19 cellular contexts compared by ENCODE assay signal in genomic region chr4:165765053-165765452, GRCh38.
DNase-seq lines count a peak whose midpoint lies in the region; ATAC-seq, FAIRE-seq and TF ChIP-seq lines count a peak whose summit lies in the region.
"Had no signal": no experiment of that assay in that cellular context is flagged by ENCODE, and none has a peak within 500 bp of the region (broad histone marks: within the 10 kb centered on the region; RNA-seq: fewer than 3 reads in every experiment).

No MANE protein-coding gene starts in this region.

- H3K27me3 ChIP-seq in mammary epithelial cell (ENCODE audit: insufficient read depth, low read length): no peaks in the 10 kb centered on the region
- H3K27me3 ChIP-seq: body of pancreas, colonic mucosa, heart right ventricle had no signal

- BruUV-seq in mammary epithelial cell (replicated peaks; lab: Mats Ljungman, UMichigan): no TSS peak

- H3K9me3 ChIP-seq in mammary epithelial cell (replicated peaks; ENCODE audit: insufficient read depth, low read length) (no peaks in the 10 kb centered on the region), kidney (ENCODE audit: control insufficient read depth in 1 of 2, low read length in 2 of 2) (no peaks in the 10 kb centered on the region)
- H3K9me3 ChIP-seq: body of pancreas, colonic mucosa, heart right ventricle had no signal

- no peak overlapping the region for H3K27ac Mint-ChIP-seq in stimulated activated naive CD8-positive, alpha-beta T cell treated with anti-CD3 and anti-CD28 coated beads, Interleukin-15, amount 100 ng/mL, for 72 hours
- H3K27ac Mint-ChIP-seq: activated CD4-positive, alpha-beta memory T cell treated with anti-CD3 and anti-CD28 coated beads for 36 hours; progenitor cell of endocrine pancreas had no signal

- 100% methylated on average over 1 of the region's 1 CpG for WGBS in mammary epithelial cell (ENCODE audit: low coverage, missing lambda C conversion rate)

- no peak for ATAC-seq in GM21360 (IDR thresholded peaks at IDR 0.05; ENCODE audit: unreplicated experiment)
- no peak for ATAC-seq in stimulated activated naive CD8-positive, alpha-beta T cell treated with anti-CD3 and anti-CD28 coated beads, Interleukin-15, amount 100 ng/mL, for 72 hours
- ATAC-seq in HG02938 (IDR thresholded peaks at IDR 0.05; ENCODE audit: unreplicated experiment): no peak
- ATAC-seq: body of pancreas had no signal

- H3K9ac ChIP-seq in mammary epithelial cell (ENCODE audit: insufficient read depth, low read length) (no peak overlapping the region), kidney (ENCODE audit: low read length in 2 of 2) (no peak overlapping the region)

- H4K20me1 ChIP-seq in mammary epithelial cell (ENCODE audit: insufficient read depth, low read length): no peaks in the 10 kb centered on the region

- H3K27ac ChIP-seq in mammary epithelial cell (ENCODE audit: insufficient read depth, low read depth, low read length) (no peak overlapping the region), kidney (ENCODE audit: low read depth in 2 of 2, low read length in 2 of 2) (peak overlapping the region in 1 of 2 donors; percentile 1)
- H3K27ac ChIP-seq: body of pancreas, colonic mucosa, SK-N-MC had no signal

- no peak overlapping the region for H3K4me2 ChIP-seq in mammary epithelial cell (ENCODE audit: insufficient read depth, low read depth, low read length)

- peak; percentile 23 for DNase-seq in COR-L47 (lab: John Stamatoyannopoulos, UW)
- DNase-seq in LNCaP clone FGC (ENCODE audit: low read depth): peak; percentile 70
- peak; percentile 86 for DNase-seq in mammary epithelial cell
- DNase-seq in kidney: no peak
- no peak for DNase-seq in stimulated activated naive CD8-positive, alpha-beta T cell treated with anti-CD3 and anti-CD28 coated beads, Interleukin-15, amount 100 ng/mL, for 72 hours
- DNase-seq: activated CD4-positive, alpha-beta memory T cell treated with anti-CD3 and anti-CD28 coated beads for 36 hours; activated effector memory CD4-positive, alpha-beta T cell treated with Interleukin-2 at 50 U/mL for 16 hours; body of pancreas; colonic mucosa; DMS153; GF-D8; heart right ventricle; NCI-H1436 had no signal

- H3K4me1 ChIP-seq in mammary epithelial cell (ENCODE audit: insufficient read depth, low read length): no peaks in the 10 kb centered on the region
- peaks cover 2 to 6% of the 10 kb centered on the region in 2 donors for H3K4me1 ChIP-seq in kidney (ENCODE audit: control insufficient read depth in 1 of 2, insufficient read depth in 1 of 2, low read depth in 1 of 2, low read length in 2 of 2)
- H3K4me1 ChIP-seq: body of pancreas, colonic mucosa had no signal

- no peak overlapping the region for H3K4me3 ChIP-seq in LNCaP clone FGC (ENCODE audit: low read depth, low read length)
- H3K4me3 ChIP-seq in mammary epithelial cell (replicated peaks in 1 of 3; ENCODE audit: insufficient read depth in 1 of 3, low read depth in 2 of 3, low read length in 3 of 3): no peak overlapping the region
- no peak overlapping the region for H3K4me3 ChIP-seq in kidney (ENCODE audit: low read length in 2 of 2)
- H3K4me3 ChIP-seq: body of pancreas, colonic mucosa, heart right ventricle, SK-N-MC had no signal

- dilution Hi-C loops in mammary epithelial cell (cut with HindIII; ENCODE audit: low sequenced_read_pairs): no loop called here

- intact Hi-C loops in mammary epithelial cell (cut with micrococcal nuclease) (no loop called here), kidney (cut with DNase I) (no loop called here)

- FAIRE-seq in kidney (lab: Jason Lieb, UNC): peak; percentile 53
- FAIRE-seq: H54, urothelium cell line had no signal

- no peaks in the 10 kb centered on the region for H3K79me2 ChIP-seq in mammary epithelial cell (ENCODE audit: insufficient read depth, low read length)

- H3K4me3 Mint-ChIP-seq in stimulated activated naive CD8-positive, alpha-beta T cell treated with anti-CD3 and anti-CD28 coated beads, Interleukin-15, amount 100 ng/mL, for 72 hours: no peak overlapping the region
- H3K4me3 Mint-ChIP-seq: activated CD4-positive, alpha-beta memory T cell treated with anti-CD3 and anti-CD28 coated beads for 36 hours had no signal

- CTCF ChIA-PET in mammary epithelial cell (lab: Charles Lee; ENCODE audit: low non-redundant PET): no interaction called here

- in situ Hi-C loops in mammary epithelial cell (cut with MboI; ENCODE audit: low sequenced_read_pairs in 2 of 2): no loop called here

- H3K9me3 Mint-ChIP-seq in stimulated activated naive CD8-positive, alpha-beta T cell treated with anti-CD3 and anti-CD28 coated beads, Interleukin-15, amount 100 ng/mL, for 72 hours: no peaks in the 10 kb centered on the region
- H3K9me3 Mint-ChIP-seq: activated CD4-positive, alpha-beta memory T cell treated with anti-CD3 and anti-CD28 coated beads for 36 hours had no signal

- no peak overlapping the region for H2AFZ ChIP-seq in mammary epithelial cell (ENCODE audit: low read depth, low read length)

- no peaks in the 10 kb centered on the region for H3K4me1 Mint-ChIP-seq in stimulated activated naive CD8-positive, alpha-beta T cell treated with anti-CD3 and anti-CD28 coated beads, Interleukin-15, amount 100 ng/mL, for 72 hours

- H3K36me3 ChIP-seq in mammary epithelial cell (ENCODE audit: insufficient read depth, low read length) (no peaks in the 10 kb centered on the region), kidney (ENCODE audit: control insufficient read depth in 1 of 2, insufficient read depth in 2 of 2, low read length in 2 of 2) (no peaks in the 10 kb centered on the region)
- H3K36me3 ChIP-seq: colonic mucosa, heart right ventricle had no signal

- TF ChIP-seq CTCF in LNCaP clone FGC (IDR thresholded peaks at IDR 0.05; ENCODE audit: control insufficient read depth, extremely low read depth, insufficient read depth) (no peak), mammary epithelial cell (conservative IDR thresholded peaks at IDR 0.05 in 1 of 2, IDR thresholded peaks at IDR 0.05 in 1 of 2; ENCODE audit: extremely low read depth in 1 of 2, insufficient read depth in 1 of 2, low read depth in 1 of 2, low read length in 2 of 2) (no peak), kidney (IDR thresholded peaks at IDR 0.05; ENCODE audit: borderline replicate concordance, extremely low read depth, insufficient read depth) (no peak)

- no peaks in the 10 kb centered on the region for H3K27me3 Mint-ChIP-seq in stimulated activated naive CD8-positive, alpha-beta T cell treated with anti-CD3 and anti-CD28 coated beads, Interleukin-15, amount 100 ng/mL, for 72 hours
- H3K27me3 Mint-ChIP-seq: activated CD4-positive, alpha-beta memory T cell treated with anti-CD3 and anti-CD28 coated beads for 36 hours; progenitor cell of endocrine pancreas had no signal

Comparison
In these comparisons a context has a peak if more than half of its experiments do, and no peak if none do; other contexts are left out.
1. DNase-seq: peak in COR-L47 (single experiment), LNCaP clone FGC (single experiment) and mammary epithelial cell (single experiment); none in kidney (single experiment) and stimulated activated naive CD8-positive, alpha-beta T cell treated with anti-CD3 and anti-CD28 coated beads, Interleukin-15, amount 100 ng/mL, for 72 hours (0 of 2).